In genomic region chr18:74139888-74140287, GRCh38 we compare ENCODE assay signal across 9 cellular contexts.
DNase-seq lines count a peak whose midpoint lies in the region; ATAC-seq lines count a peak whose summit lies in the region.
"Had no signal": no experiment of that assay in that cellular context is flagged by ENCODE, and none has a peak within 500 bp of the region (broad histone marks: within the 10 kb centered on the region; RNA-seq: fewer than 3 reads in every experiment).

No MANE protein-coding gene starts in this region.

- ATAC-seq in HG03565 (IDR thresholded peaks at IDR 0.05; ENCODE audit: unreplicated experiment): peak; percentile 74
- ATAC-seq: gastroesophageal sphincter had no signal

- DNase-seq in NOMO-1 (lab: John Stamatoyannopoulos, UW; ENCODE audit: unreplicated experiment in 2 of 2) (peak; percentile 6 to 52), NOMO-1 treated with dmso at 0.1 percent for 144 hours (lab: John Stamatoyannopoulos, UW; ENCODE audit: unreplicated experiment) (no peak), amniotic epithelial cell (ENCODE audit: low read depth) (peak; percentile 4), OCI-M2 (lab: John Stamatoyannopoulos, UW; ENCODE audit: unreplicated experiment) (no peak), activated gamma-delta T cell treated with Interleukin-2 at 50 U/mL for 16 hours (no peak), NCI-H146 (lab: John Stamatoyannopoulos, UW) (no peak)
- peak; percentile 63 for DNase-seq in stimulated activated CD4-positive, alpha-beta T cell treated with anti-CD3 and anti-CD28 coated beads, Interleukin-4, amount 100 ng/mL, for 24 hours

Comparison
In these comparisons a context has a peak if more than half of its experiments do, and no peak if none do; other contexts are left out.
1. DNase-seq: peak in NOMO-1 (2 of 2), amniotic epithelial cell (single experiment) and stimulated activated CD4-positive, alpha-beta T cell treated with anti-CD3 and anti-CD28 coated beads, Interleukin-4, amount 100 ng/mL, for 24 hours (single experiment); none in NOMO-1 treated with dmso at 0.1 percent for 144 hours (single experiment), OCI-M2 (single experiment), activated gamma-delta T cell treated with Interleukin-2 at 50 U/mL for 16 hours (single experiment) and NCI-H146 (single experiment).